19 cellular contexts compared by ENCODE assay signal in genomic region chr3:67034371-67034770, GRCh38. TPM values are rescaled to one million over a fixed set of nuclear protein-coding genes. Genes with fewer than 3 reads are reported as not detected.
DNase-seq lines count a peak whose midpoint lies in the region; ATAC-seq lines count a peak whose summit lies in the region.
"Had no signal": no experiment of that assay in that cellular context is flagged by ENCODE, and none has a peak within 500 bp of the region (broad histone marks: within the 10 kb centered on the region; RNA-seq: fewer than 3 reads in every experiment).

No MANE protein-coding gene starts in this region.

- DNase-seq in EH (ENCODE audit: low read depth) (peak; percentile 6), HCEC 1CT (peak; percentile 5), adipocyte (ENCODE audit: low read depth) (peak; percentile 52), fibroblast of peridontal ligament (ENCODE audit: extremely low read depth) (peak; percentile 19), left colon (no peak), KBM-7 (no peak)
- DNase-seq in activated naive CD4-positive, alpha-beta T cell (lab: John Stamatoyannopoulos, UW), result no peak
- DNase-seq: ACHN; C1 segment of cervical spinal cord; CD4-positive, CD25-positive, alpha-beta regulatory T cell; CD8-positive, alpha-beta memory T cell; COR-L47; DMS 273 treated with DMSO at 0.1 percent for 48 hours; DMS53; DND-41; H9; Karpas-422 had no signal

- no peaks in the 10 kb centered on the region for H3K9me3 ChIP-seq in adipocyte (ENCODE audit: control insufficient read depth, low read length)

- no peak overlapping the region for H3K4me3 ChIP-seq in adipocyte (ENCODE audit: low read length)
- H3K4me3 ChIP-seq: K562 had no signal

- no peak overlapping the region for H3K9ac ChIP-seq in adipocyte (ENCODE audit: low read length)

- H3K27me3 ChIP-seq in adipocyte (replicated peaks; ENCODE audit: control insufficient read depth, insufficient read depth, low read length), result no peaks in the 10 kb centered on the region

- no peaks in the 10 kb centered on the region for H3K4me1 ChIP-seq in adipocyte (ENCODE audit: control insufficient read depth, insufficient read depth, low read length)

- in situ Hi-C loops in KBM-7 (cut with MboI; ENCODE audit: low pct_unique_long_range_greater_than_20kb, low sequenced_read_pairs), result no loop called here

- no peaks in the 10 kb centered on the region for H3K36me3 ChIP-seq in adipocyte (ENCODE audit: control insufficient read depth, insufficient read depth, low read length, severe bottlenecking)

- ATAC-seq in left colon, result no peak
- no peak for ATAC-seq in HG03457 (IDR thresholded peaks at IDR 0.05; ENCODE audit: unreplicated experiment)
- ATAC-seq: K562 had no signal

- intact Hi-C loops in left colon (cut with DNase I, micrococcal nuclease), result no loop called here

RNA-seq across cellular contexts. Expression of gene KBTBD8, which starts 36.3 kb away (rescaled TPM):
- 1 to 10 TPM; 2.6 to 3.4 TPM for total RNA-seq in left colon

Comparison
In these comparisons a context has a peak if more than half of its experiments do, and no peak if none do; other contexts are left out.
1. DNase-seq: peak in EH (single experiment), HCEC 1CT (single experiment), adipocyte (single experiment) and fibroblast of peridontal ligament (single experiment); none in left colon (0 of 2), KBM-7 (single experiment) and activated naive CD4-positive, alpha-beta T cell (0 of 4).